ENCODE assay signal across 1 cellular context in the genomic region with DNA sequence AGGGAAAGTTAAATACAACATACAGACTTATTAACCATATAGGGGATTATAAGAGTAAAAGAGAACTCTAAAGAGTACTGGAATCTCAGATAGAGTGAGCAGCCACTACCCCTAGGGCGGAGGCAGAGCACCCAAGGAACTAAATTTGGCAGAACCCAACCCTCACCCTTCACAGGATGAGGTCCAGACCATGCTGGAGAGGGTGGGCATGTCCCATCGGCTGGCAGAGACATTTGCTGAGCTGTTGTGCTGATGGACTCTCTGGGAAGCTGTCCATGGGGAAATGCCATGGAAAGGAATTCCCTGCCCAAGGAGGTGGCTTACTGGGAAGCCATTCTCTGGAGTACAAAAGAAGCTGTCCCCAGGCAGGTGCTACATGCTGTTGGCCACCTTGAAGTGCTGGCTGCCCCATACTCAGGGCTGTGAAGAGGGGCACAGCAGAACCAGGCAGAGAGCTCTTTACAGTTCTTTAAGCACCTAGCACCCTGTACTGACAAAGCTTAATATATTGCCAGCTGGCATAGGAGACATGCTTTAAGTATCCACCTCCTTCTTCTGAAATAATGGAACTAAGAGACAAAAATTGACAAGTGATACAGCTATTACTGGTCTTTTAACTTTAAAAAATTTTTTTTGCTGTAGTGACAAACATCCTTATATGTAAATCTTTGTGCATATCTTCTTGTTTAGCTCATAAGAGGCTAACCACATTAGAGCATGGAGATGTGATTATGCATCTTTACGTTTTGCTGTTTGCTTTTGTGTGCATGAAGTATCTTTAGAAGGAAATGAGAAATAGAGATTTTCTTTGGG.
TF ChIP-seq lines count a peak whose summit lies in the region.

No MANE protein-coding gene starts in this region.

TF ChIP-seq in K562, 482 proteins besides CTCF, POLR2A, EP300 and RAD21:
- TF ChIP-seq NR2F6 (CRISPR knock-in tag; IDR thresholded peaks at IDR 0.05) (no peak), ARID1B (IDR thresholded peaks at IDR 0.05) (no peak), CBX8 (IDR thresholded peaks at IDR 0.05; ENCODE audit: borderline replicate concordance, extremely low read depth, low read depth, low read length, poor library complexity, severe bottlenecking) (no peak), TAL1 (IDR thresholded peaks at IDR 0.05) (no peak), CBX5 (IDR thresholded peaks at IDR 0.05; ENCODE audit: borderline replicate concordance, low read depth) (no peak), SMAD4 (CRISPR knock-in tag; conservative IDR thresholded peaks at IDR 0.05) (no peak), CCAR2 (IDR thresholded peaks at IDR 0.05; ENCODE audit: low read depth, low read length) (no peak), ESRRB (CRISPR knock-in tag; IDR thresholded peaks at IDR 0.05; ENCODE audit: borderline replicate concordance) (no peak)
- TF ChIP-seq, protein P1, sequence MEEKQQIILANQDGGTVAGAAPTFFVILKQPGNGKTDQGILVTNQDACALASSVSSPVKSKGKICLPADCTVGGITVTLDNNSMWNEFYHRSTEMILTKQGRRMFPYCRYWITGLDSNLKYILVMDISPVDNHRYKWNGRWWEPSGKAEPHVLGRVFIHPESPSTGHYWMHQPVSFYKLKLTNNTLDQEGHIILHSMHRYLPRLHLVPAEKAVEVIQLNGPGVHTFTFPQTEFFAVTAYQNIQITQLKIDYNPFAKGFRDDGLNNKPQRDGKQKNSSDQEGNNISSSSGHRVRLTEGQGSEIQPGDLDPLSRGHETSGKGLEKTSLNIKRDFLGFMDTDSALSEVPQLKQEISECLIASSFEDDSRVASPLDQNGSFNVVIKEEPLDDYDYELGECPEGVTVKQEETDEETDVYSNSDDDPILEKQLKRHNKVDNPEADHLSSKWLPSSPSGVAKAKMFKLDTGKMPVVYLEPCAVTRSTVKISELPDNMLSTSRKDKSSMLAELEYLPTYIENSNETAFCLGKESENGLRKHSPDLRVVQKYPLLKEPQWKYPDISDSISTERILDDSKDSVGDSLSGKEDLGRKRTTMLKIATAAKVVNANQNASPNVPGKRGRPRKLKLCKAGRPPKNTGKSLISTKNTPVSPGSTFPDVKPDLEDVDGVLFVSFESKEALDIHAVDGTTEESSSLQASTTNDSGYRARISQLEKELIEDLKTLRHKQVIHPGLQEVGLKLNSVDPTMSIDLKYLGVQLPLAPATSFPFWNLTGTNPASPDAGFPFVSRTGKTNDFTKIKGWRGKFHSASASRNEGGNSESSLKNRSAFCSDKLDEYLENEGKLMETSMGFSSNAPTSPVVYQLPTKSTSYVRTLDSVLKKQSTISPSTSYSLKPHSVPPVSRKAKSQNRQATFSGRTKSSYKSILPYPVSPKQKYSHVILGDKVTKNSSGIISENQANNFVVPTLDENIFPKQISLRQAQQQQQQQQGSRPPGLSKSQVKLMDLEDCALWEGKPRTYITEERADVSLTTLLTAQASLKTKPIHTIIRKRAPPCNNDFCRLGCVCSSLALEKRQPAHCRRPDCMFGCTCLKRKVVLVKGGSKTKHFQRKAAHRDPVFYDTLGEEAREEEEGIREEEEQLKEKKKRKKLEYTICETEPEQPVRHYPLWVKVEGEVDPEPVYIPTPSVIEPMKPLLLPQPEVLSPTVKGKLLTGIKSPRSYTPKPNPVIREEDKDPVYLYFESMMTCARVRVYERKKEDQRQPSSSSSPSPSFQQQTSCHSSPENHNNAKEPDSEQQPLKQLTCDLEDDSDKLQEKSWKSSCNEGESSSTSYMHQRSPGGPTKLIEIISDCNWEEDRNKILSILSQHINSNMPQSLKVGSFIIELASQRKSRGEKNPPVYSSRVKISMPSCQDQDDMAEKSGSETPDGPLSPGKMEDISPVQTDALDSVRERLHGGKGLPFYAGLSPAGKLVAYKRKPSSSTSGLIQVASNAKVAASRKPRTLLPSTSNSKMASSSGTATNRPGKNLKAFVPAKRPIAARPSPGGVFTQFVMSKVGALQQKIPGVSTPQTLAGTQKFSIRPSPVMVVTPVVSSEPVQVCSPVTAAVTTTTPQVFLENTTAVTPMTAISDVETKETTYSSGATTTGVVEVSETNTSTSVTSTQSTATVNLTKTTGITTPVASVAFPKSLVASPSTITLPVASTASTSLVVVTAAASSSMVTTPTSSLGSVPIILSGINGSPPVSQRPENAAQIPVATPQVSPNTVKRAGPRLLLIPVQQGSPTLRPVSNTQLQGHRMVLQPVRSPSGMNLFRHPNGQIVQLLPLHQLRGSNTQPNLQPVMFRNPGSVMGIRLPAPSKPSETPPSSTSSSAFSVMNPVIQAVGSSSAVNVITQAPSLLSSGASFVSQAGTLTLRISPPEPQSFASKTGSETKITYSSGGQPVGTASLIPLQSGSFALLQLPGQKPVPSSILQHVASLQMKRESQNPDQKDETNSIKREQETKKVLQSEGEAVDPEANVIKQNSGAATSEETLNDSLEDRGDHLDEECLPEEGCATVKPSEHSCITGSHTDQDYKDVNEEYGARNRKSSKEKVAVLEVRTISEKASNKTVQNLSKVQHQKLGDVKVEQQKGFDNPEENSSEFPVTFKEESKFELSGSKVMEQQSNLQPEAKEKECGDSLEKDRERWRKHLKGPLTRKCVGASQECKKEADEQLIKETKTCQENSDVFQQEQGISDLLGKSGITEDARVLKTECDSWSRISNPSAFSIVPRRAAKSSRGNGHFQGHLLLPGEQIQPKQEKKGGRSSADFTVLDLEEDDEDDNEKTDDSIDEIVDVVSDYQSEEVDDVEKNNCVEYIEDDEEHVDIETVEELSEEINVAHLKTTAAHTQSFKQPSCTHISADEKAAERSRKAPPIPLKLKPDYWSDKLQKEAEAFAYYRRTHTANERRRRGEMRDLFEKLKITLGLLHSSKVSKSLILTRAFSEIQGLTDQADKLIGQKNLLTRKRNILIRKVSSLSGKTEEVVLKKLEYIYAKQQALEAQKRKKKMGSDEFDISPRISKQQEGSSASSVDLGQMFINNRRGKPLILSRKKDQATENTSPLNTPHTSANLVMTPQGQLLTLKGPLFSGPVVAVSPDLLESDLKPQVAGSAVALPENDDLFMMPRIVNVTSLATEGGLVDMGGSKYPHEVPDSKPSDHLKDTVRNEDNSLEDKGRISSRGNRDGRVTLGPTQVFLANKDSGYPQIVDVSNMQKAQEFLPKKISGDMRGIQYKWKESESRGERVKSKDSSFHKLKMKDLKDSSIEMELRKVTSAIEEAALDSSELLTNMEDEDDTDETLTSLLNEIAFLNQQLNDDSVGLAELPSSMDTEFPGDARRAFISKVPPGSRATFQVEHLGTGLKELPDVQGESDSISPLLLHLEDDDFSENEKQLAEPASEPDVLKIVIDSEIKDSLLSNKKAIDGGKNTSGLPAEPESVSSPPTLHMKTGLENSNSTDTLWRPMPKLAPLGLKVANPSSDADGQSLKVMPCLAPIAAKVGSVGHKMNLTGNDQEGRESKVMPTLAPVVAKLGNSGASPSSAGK (IDR thresholded peaks at IDR 0.05), result no peak
- TF ChIP-seq, protein P2, sequence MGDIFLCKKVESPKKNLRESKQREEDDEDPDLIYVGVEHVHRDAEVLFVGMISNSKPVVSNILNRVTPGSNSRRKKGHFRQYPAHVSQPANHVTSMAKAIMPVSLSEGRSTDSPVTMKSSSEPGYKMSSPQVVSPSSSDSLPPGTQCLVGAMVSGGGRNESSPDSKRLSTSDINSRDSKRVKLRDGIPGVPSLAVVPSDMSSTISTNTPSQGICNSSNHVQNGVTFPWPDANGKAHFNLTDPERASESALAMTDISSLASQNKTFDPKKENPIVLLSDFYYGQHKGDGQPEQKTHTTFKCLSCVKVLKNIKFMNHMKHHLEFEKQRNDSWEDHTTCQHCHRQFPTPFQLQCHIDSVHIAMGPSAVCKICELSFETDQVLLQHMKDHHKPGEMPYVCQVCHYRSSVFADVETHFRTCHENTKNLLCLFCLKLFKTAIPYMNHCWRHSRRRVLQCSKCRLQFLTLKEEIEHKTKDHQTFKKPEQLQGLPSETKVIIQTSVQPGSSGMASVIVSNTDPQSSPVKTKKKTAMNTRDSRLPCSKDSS (IDR thresholded peaks at IDR 0.05; ENCODE audit: low read depth, partially characterized antibody), result no peak
- TF ChIP-seq, protein P3, sequence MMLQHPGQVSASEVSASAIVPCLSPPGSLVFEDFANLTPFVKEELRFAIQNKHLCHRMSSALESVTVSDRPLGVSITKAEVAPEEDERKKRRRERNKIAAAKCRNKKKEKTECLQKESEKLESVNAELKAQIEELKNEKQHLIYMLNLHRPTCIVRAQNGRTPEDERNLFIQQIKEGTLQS (IDR thresholded peaks at IDR 0.05), result no peak
- TF ChIP-seq, protein P3 (CRISPR knock-in tag; conservative IDR thresholded peaks at IDR 0.05), result no peak
